ENCODE assay signal across 1 cellular context in genomic region chr14:55313480-55313879, GRCh38.
TF ChIP-seq lines count a peak whose summit lies in the region.

No MANE protein-coding gene starts in this region.

TF ChIP-seq in GM12891, 5 proteins besides CTCF, POLR2A, EP300 and RAD21 (continued from another document):
- no peak for TF ChIP-seq SPI1 (IDR thresholded peaks at IDR 0.05; ENCODE audit: low read depth, low read length)
